Comparison of ENCODE assay signal across 8 cellular contexts in genomic region chr2:112259509-112260294, GRCh38. TPM values are rescaled to one million over a fixed set of nuclear protein-coding genes. Genes with fewer than 3 reads are reported as not detected.
DNase-seq lines count a peak whose midpoint lies in the region; ATAC-seq, FAIRE-seq and TF ChIP-seq lines count a peak whose summit lies in the region.

No MANE protein-coding gene starts in this region.

- no peaks in the 10 kb centered on the region for H3K36me3 Mint-ChIP-seq in activated T-helper 1 cell treated with anti-CD3 and anti-CD28 coated beads, Interleukin-12 subunit alpha, Interleukin-12 subunit beta, Interleukin-2, Interleukin-4 antibody, amounts not matched to agents 30 ng/mL and 10 ng/mL and 1 ng/mL, durations not matched to agents 14 hours and 24 hours and 36 hours (ENCODE audit: low read depth)

- peak overlapping the region; percentile 43 for H3K4me3 Mint-ChIP-seq in activated T-helper 1 cell treated with anti-CD3 and anti-CD28 coated beads, Interleukin-12 subunit alpha, Interleukin-12 subunit beta, Interleukin-2, Interleukin-4 antibody, amounts not matched to agents 30 ng/mL and 10 ng/mL and 1 ng/mL, durations not matched to agents 14 hours and 24 hours and 36 hours

- peaks cover 3% of the 10 kb centered on the region for H3K9me3 ChIP-seq in IMR-90 (ENCODE audit: control insufficient read depth, insufficient read depth, low read length)
- H3K9me3 ChIP-seq in neuron (ENCODE audit: low read length) = peaks cover 5% of the 10 kb centered on the region
- no peaks in the 10 kb centered on the region for H3K9me3 ChIP-seq in stomach smooth muscle (ENCODE audit: control insufficient read depth in 2 of 2, low read length in 2 of 2)

- no peak overlapping the region for H3K18ac ChIP-seq in IMR-90 (ENCODE audit: low read depth, low read length)

- peaks cover 4% of the 10 kb centered on the region; the same call in 1 of the 2 replicates for H3K27me3 ChIP-seq in IMR-90 (ENCODE audit: control insufficient read depth, insufficient read depth, low read length)
- H3K27me3 ChIP-seq in neuron (ENCODE audit: insufficient read depth, low read length) = peaks cover 5% of the 10 kb centered on the region
- no peaks in the 10 kb centered on the region for H3K27me3 ChIP-seq in stomach smooth muscle (ENCODE audit: control insufficient read depth in 1 of 2, insufficient read depth in 2 of 2, low read length in 2 of 2)

- TF ChIP-seq RAD21 in IMR-90 (IDR thresholded peaks at IDR 0.05; ENCODE audit: low read length) = peak; percentile 96

- H2BK120ac ChIP-seq in IMR-90 (ENCODE audit: low read depth, low read length) = no peak overlapping the region

- peak overlapping the region; percentile 65; the same call in 1 of the 2 replicates for H3K4me2 ChIP-seq in IMR-90 (ENCODE audit: low read depth, low read length)

- TF ChIP-seq CTCF in IMR-90 (conservative IDR thresholded peaks at IDR 0.05; ENCODE audit: low read depth, low read length) = peak; percentile 98
- peak; percentile 98 for TF ChIP-seq CTCF in fibroblast of mammary gland (conservative IDR thresholded peaks at IDR 0.05; ENCODE audit: control insufficient read depth, insufficient read depth, low read depth, low read length)

- peak; percentile 32 for FAIRE-seq in A204.1 (lab: Jason Lieb, UNC)

- dilution Hi-C loops in IMR-90 (cut with HindIII; ENCODE audit: low sequenced_read_pairs, unreplicated experiment) = no loop called here

- no peak overlapping the region for H3K23ac ChIP-seq in IMR-90 (ENCODE audit: low read depth, low read length)

- H3K36me3 ChIP-seq in IMR-90 (ENCODE audit: control insufficient read depth, insufficient read depth, low read length) (no peaks in the 10 kb centered on the region), neuron (ENCODE audit: insufficient read depth, low read length) (no peaks in the 10 kb centered on the region), stomach smooth muscle (ENCODE audit: control insufficient read depth in 2 of 2, insufficient read depth in 2 of 2, low read length in 2 of 2) (no peaks in the 10 kb centered on the region)

- H2BK15ac ChIP-seq in IMR-90 (ENCODE audit: low read depth, low read length) = no peak overlapping the region

- H2AFZ ChIP-seq in IMR-90 (replicated peaks; ENCODE audit: low read length, poor library complexity) = peak overlapping the region; percentile 92
- H2AFZ ChIP-seq in neuron (ENCODE audit: low read depth, low read length) = peak overlapping the region; percentile 63

- H3K27ac Mint-ChIP-seq in activated T-helper 1 cell treated with anti-CD3 and anti-CD28 coated beads, Interleukin-12 subunit alpha, Interleukin-12 subunit beta, Interleukin-2, Interleukin-4 antibody, amounts not matched to agents 30 ng/mL and 10 ng/mL and 1 ng/mL, durations not matched to agents 14 hours and 24 hours and 36 hours = no peak overlapping the region

- intact Hi-C loops in IMR-90 (cut with micrococcal nuclease) = loop anchor here (2.0 to 10.0 kb wide), 6 partner anchors 139 to 315 kb away; partner anchors contain the start of genes POLR1B, RGPD8 and TTL
- intact Hi-C loops in activated T-helper 1 cell treated with anti-CD3 and anti-CD28 coated beads, Interleukin-12 subunit alpha, Interleukin-12 subunit beta, Interleukin-2, Interleukin-4 antibody, amounts not matched to agents 30 ng/mL and 10 ng/mL and 1 ng/mL, durations not matched to agents 14 hours and 24 hours and 36 hours (cut with micrococcal nuclease) = loop anchor here (1.0 to 10.0 kb wide), 5 partner anchors 16 to 505 kb away; partner anchors contain the start of genes CKAP2L, SLC20A1, TTL and ZC3H6

- no peak overlapping the region for H4K5ac ChIP-seq in IMR-90 (ENCODE audit: low read depth, low read length)

- no peak overlapping the region for H2BK5ac ChIP-seq in IMR-90 (ENCODE audit: low read depth, low read length, poor library complexity, severe bottlenecking)

- H3K9me3 Mint-ChIP-seq in activated T-helper 1 cell treated with anti-CD3 and anti-CD28 coated beads, Interleukin-12 subunit alpha, Interleukin-12 subunit beta, Interleukin-2, Interleukin-4 antibody, amounts not matched to agents 30 ng/mL and 10 ng/mL and 1 ng/mL, durations not matched to agents 14 hours and 24 hours and 36 hours = peaks cover 6% of the 10 kb centered on the region

- DNase-seq in IMR-90 = peak; percentile 76
- DNase-seq in RPMI7951 (ENCODE audit: low read depth) = peak; percentile 71
- peak; percentile 74 for DNase-seq in activated T-helper 1 cell treated with anti-CD3 and anti-CD28 coated beads, Interleukin-12 subunit alpha, Interleukin-12 subunit beta, Interleukin-2, Interleukin-4 antibody, amounts not matched to agents 30 ng/mL and 10 ng/mL and 1 ng/mL, durations not matched to agents 14 hours and 24 hours and 36 hours (ENCODE audit: low spot score)
- DNase-seq in fibroblast of mammary gland (ENCODE audit: low read depth) = peak; percentile 82

- H3K4me1 Mint-ChIP-seq in activated T-helper 1 cell treated with anti-CD3 and anti-CD28 coated beads, Interleukin-12 subunit alpha, Interleukin-12 subunit beta, Interleukin-2, Interleukin-4 antibody, amounts not matched to agents 30 ng/mL and 10 ng/mL and 1 ng/mL, durations not matched to agents 14 hours and 24 hours and 36 hours (ENCODE audit: low read depth) = peaks cover 26% of the 10 kb centered on the region

- WGBS in IMR-90 (ENCODE audit: extremely low coverage in 2 of 2, insufficient read length in 1 of 2), 2 experiments = 37% methylated on average over 8 of the region's 15 CpGs; no CpG with 5 or more reads in 1 of the 2 experiments

- no peaks in the 10 kb centered on the region for H4K20me1 ChIP-seq in IMR-90 (ENCODE audit: insufficient read depth, low read length)

- H3K79me1 ChIP-seq in IMR-90 (ENCODE audit: low read depth in 1 of 2, low read length in 2 of 2) = no peaks in the 10 kb centered on the region

- no peak overlapping the region for H2AK9ac ChIP-seq in IMR-90 (replicated peaks; ENCODE audit: low read depth, low read length, poor library complexity)

- no peaks in the 10 kb centered on the region for H3K9me1 ChIP-seq in IMR-90 (ENCODE audit: insufficient read depth, low read length)

- BruUV-seq in IMR-90 (replicated peaks; lab: Mats Ljungman, UMichigan) = no TSS peak

- POLR2A ChIA-PET in IMR-90 (lab: Charles Lee; ENCODE audit: unreplicated experiment) = no interaction called here

- in situ Hi-C loops in IMR-90 (cut with MboI; ENCODE audit: low sequenced_read_pairs) = loop anchor here (25.0 kb wide), 1 partner anchor 178 kb away; the partner anchor contains the start of gene RGPD8

- H3K4me1 ChIP-seq in IMR-90 (ENCODE audit: control insufficient read depth, insufficient read depth, low read length) (no peaks in the 10 kb centered on the region), neuron (ENCODE audit: insufficient read depth, low read length) (no peaks in the 10 kb centered on the region), stomach smooth muscle (ENCODE audit: control insufficient read depth, insufficient read depth, low read length) (peaks cover 4% of the 10 kb centered on the region)

- H2AK5ac ChIP-seq in IMR-90 (ENCODE audit: low read depth, low read length) = no peak overlapping the region

- no peak overlapping the region for H3K9ac ChIP-seq in IMR-90 (ENCODE audit: low read depth, low read length)
- peak overlapping the region; percentile 16 to 36 for H3K9ac ChIP-seq in stomach smooth muscle (ENCODE audit: low read length in 2 of 2)

- peak overlapping the region in 1 of 2 experiments; percentile 65; a peak in 1 of 4 replicates for H4K8ac ChIP-seq in IMR-90 (ENCODE audit: low read depth in 2 of 2, low read length in 2 of 2)

- TF ChIP-seq POLR2A in IMR-90 (IDR thresholded peaks at IDR 0.05; ENCODE audit: low read depth, low read length) = no peak

- H3K27ac ChIP-seq in IMR-90 (ENCODE audit: insufficient read depth, low read length) (no peak overlapping the region), stomach smooth muscle (ENCODE audit: low read length) (no peak overlapping the region)

- H2BK20ac ChIP-seq in IMR-90 (ENCODE audit: low read depth, low read length) = no peak overlapping the region

- H3K4me3 ChIP-seq in IMR-90 (ENCODE audit: insufficient read depth, low read depth, low read length) (no peak overlapping the region), fibroblast of mammary gland (ENCODE audit: control insufficient read depth, low read depth, low read length) (no peak overlapping the region), neuron (ENCODE audit: low read length) (peak overlapping the region; percentile 18), stomach smooth muscle (ENCODE audit: low read length in 2 of 2) (peak overlapping the region; percentile 33 to 54)

- H4K91ac ChIP-seq in IMR-90 (ENCODE audit: insufficient read depth, low read depth, low read length) = no peak overlapping the region

- ATAC-seq in GM18511 (IDR thresholded peaks at IDR 0.05; ENCODE audit: unreplicated experiment) (peak; percentile 52), IMR-90 (ENCODE audit: low read depth) (peak; percentile 63)

- no peak overlapping the region for H3K4ac ChIP-seq in IMR-90 (ENCODE audit: low read depth, low read length)

- CTCF ChIA-PET in IMR-90 (lab: Yijun Ruan, JAX) = interaction anchor here (0.6 to 1.1 kb wide), 6 partner anchors 9 to 284 kb away, joined by 3 to 7 read pairs (median 3); no protein-coding TSS in a partner anchor

- H3K14ac ChIP-seq in IMR-90 (replicated peaks; ENCODE audit: low read depth, low read length) = peak overlapping the region; percentile 13; the same call in 1 of the 2 replicates

- H3K56ac ChIP-seq in IMR-90 (ENCODE audit: extremely low read depth, insufficient read depth, low read length) = no peak overlapping the region

- peaks cover 8% of the 10 kb centered on the region for H3K27me3 Mint-ChIP-seq in activated T-helper 1 cell treated with anti-CD3 and anti-CD28 coated beads, Interleukin-12 subunit alpha, Interleukin-12 subunit beta, Interleukin-2, Interleukin-4 antibody, amounts not matched to agents 30 ng/mL and 10 ng/mL and 1 ng/mL, durations not matched to agents 14 hours and 24 hours and 36 hours (ENCODE audit: insufficient read depth)

RNA-seq across cellular contexts. Expression of gene ZC3H8, which starts 4.9 kb away (rescaled TPM):
- total RNA-seq in IMR-90 (2012; rRNA removed) = 0.18 and 1.7 TPM in 2 replicates
- 1.6 TPM in 2 replicates for polyA plus RNA-seq in IMR-90 (2012; rRNA removed)
- 0.07 and 0.10 TPM in 2 replicates for polyA plus RNA-seq in IMR-90 (2012; cell fraction: cytosol; rRNA removed)
- 0.30 and 8.6 TPM in 2 replicates for polyA plus RNA-seq in IMR-90 (2012; cell fraction: nucleus; rRNA removed; ENCODE audit: low replicate concordance)
- 10.3 and 10.5 TPM in 2 replicates for total RNA-seq in RPMI7951 (2014; rRNA removed; shearing (Covaris generic))
- total RNA-seq in activated T-helper 1 cell treated with anti-CD3 and anti-CD28 coated beads, Interleukin-12 subunit alpha, Interleukin-12 subunit beta, Interleukin-2, Interleukin-4 antibody, amounts not matched to agents 30 ng/mL and 10 ng/mL and 1 ng/mL, durations not matched to agents 14 hours and 24 hours and 36 hours = 32.9 and 37.4 TPM in 2 replicates

RNA-seq across cellular contexts. Expression of gene ZC3H6, which starts 15.7 kb away (rescaled TPM):
- 2.0 and 2.2 TPM in 2 replicates for total RNA-seq in IMR-90 (2012; rRNA removed)
- 0.55 and 0.60 TPM in 2 replicates for polyA plus RNA-seq in IMR-90 (2012; rRNA removed)
- 0.14 and 0.18 TPM in 2 replicates for polyA plus RNA-seq in IMR-90 (2012; cell fraction: cytosol; rRNA removed)
- polyA plus RNA-seq in IMR-90 (2012; cell fraction: nucleus; rRNA removed; ENCODE audit: low replicate concordance) = 0.29 and 1.2 TPM in 2 replicates
- total RNA-seq in RPMI7951 (2014; rRNA removed; shearing (Covaris generic)) = 4.3 and 5.6 TPM in 2 replicates
- 3.3 and 4.3 TPM in 2 replicates for total RNA-seq in activated T-helper 1 cell treated with anti-CD3 and anti-CD28 coated beads, Interleukin-12 subunit alpha, Interleukin-12 subunit beta, Interleukin-2, Interleukin-4 antibody, amounts not matched to agents 30 ng/mL and 10 ng/mL and 1 ng/mL, durations not matched to agents 14 hours and 24 hours and 36 hours

Comparison
In these comparisons a context has a peak if more than half of its experiments do, and no peak if none do; other contexts are left out.
1. H3K4me3 ChIP-seq: peak in neuron (single experiment) and stomach smooth muscle (2 of 2); none in IMR-90 (single experiment) and fibroblast of mammary gland (single experiment).
2. Peak in every context shown above with its lines, with median percentiles within 50 percentile points of each other: DNase-seq.